20 cellular contexts compared by ENCODE assay signal in genomic region chr3:4765212-4765611, GRCh38.
"Had no signal": no experiment of that assay in that cellular context is flagged by ENCODE, and none has a peak within 500 bp of the region (broad histone marks: within the 10 kb centered on the region; RNA-seq: fewer than 3 reads in every experiment).

No MANE protein-coding gene starts in this region.

- H3K27me3 ChIP-seq: dorsolateral prefrontal cortex, esophagus squamous epithelium, hepatocyte, testis, tibial nerve had no signal

- H2AFZ ChIP-seq: hepatocyte had no signal

- H3K4me2 ChIP-seq: hepatocyte had no signal

- H3K4me3 ChIP-seq: dorsolateral prefrontal cortex, esophagus squamous epithelium, hepatocyte, left ventricle myocardium inferior, lower lobe of right lung, testis, tibial nerve had no signal

- DNase-seq: cortex of kidney; dorsolateral prefrontal cortex; effector CD8-positive, alpha-beta T cell; esophagus squamous epithelium; foreskin keratinocyte; head of caudate nucleus; kidney; left cardiac atrium; left ventricle myocardium inferior; lower lobe of right lung; mesendoderm; naive B cell; small intestine; stimulated activated CD4-positive, alpha-beta T cell treated with anti-CD3 and anti-CD28 coated beads, Interleukin-12 subunit alpha, Interleukin-12 subunit beta, amount 100 ng/mL, for 4 hours; stimulated activated naive CD8-positive, alpha-beta T cell treated with anti-CD3 and anti-CD28 coated beads, Interleukin-15, Interleukin-2, amounts not matched to agents 100 U/mL and 50 U/mL, for 24 hours; testis had no signal

- H3K27ac ChIP-seq: dorsolateral prefrontal cortex, epithelial cell of prostate, esophagus squamous epithelium, foreskin keratinocyte, hepatocyte, left ventricle myocardium inferior, lower lobe of right lung, testis, tibial nerve had no signal

- H3K9me3 ChIP-seq: lower lobe of right lung, testis had no signal

- ATAC-seq: foreskin keratinocyte; left cardiac atrium; lower lobe of right lung; sciatic nerve; stimulated activated naive CD8-positive, alpha-beta T cell treated with anti-CD3 and anti-CD28 coated beads, Interleukin-15, Interleukin-2, amounts not matched to agents 100 U/mL and 50 U/mL, for 24 hours had no signal

- H3K79me2 ChIP-seq: hepatocyte had no signal

- H3K4me1 ChIP-seq: foreskin keratinocyte, testis, tibial nerve had no signal
